Comparison of ENCODE assay signal across 1 cellular context in the genomic region with DNA sequence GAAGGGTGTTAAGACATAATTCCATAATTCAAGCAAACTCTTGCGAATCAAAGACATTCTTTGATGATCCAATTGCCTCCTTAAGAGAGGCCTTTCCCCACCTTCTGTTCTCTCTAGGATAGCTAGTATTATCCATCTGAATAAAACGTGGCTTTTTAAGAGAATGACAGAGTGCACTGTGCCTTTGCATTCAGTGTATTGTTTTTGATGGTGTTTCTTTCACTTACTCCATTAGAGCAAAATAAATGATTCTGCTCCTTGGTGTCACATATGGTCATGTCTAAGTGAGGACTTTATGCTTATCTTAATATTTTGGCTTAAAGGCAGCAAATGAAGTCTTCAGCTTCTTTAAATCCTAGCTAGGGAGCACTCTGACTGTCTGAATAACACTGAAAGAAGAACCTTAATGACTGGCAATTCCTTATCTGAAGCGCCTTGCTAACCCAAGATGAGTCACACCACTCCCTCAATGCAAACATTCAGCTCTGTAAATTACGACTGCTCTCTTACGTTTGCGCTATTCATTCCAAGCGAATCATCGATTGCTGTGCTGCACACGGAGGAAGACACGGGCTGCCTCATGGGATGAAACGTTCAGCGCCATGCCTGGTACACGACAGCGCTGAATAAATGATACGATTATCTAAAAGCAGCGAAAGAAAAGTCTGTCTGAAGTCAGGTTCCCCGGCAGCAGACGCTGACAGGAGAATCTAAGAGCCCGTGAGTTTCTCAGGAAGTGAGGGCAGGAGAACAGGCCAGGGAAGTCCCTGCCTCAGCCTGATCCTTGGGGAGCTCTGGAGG.
TF ChIP-seq lines count a peak whose summit lies in the region.

No MANE protein-coding gene starts in this region.

TF ChIP-seq in K562, 482 proteins besides CTCF, POLR2A, EP300 and RAD21 (continued from another document and continues in another):
- TF ChIP-seq, protein P1, sequence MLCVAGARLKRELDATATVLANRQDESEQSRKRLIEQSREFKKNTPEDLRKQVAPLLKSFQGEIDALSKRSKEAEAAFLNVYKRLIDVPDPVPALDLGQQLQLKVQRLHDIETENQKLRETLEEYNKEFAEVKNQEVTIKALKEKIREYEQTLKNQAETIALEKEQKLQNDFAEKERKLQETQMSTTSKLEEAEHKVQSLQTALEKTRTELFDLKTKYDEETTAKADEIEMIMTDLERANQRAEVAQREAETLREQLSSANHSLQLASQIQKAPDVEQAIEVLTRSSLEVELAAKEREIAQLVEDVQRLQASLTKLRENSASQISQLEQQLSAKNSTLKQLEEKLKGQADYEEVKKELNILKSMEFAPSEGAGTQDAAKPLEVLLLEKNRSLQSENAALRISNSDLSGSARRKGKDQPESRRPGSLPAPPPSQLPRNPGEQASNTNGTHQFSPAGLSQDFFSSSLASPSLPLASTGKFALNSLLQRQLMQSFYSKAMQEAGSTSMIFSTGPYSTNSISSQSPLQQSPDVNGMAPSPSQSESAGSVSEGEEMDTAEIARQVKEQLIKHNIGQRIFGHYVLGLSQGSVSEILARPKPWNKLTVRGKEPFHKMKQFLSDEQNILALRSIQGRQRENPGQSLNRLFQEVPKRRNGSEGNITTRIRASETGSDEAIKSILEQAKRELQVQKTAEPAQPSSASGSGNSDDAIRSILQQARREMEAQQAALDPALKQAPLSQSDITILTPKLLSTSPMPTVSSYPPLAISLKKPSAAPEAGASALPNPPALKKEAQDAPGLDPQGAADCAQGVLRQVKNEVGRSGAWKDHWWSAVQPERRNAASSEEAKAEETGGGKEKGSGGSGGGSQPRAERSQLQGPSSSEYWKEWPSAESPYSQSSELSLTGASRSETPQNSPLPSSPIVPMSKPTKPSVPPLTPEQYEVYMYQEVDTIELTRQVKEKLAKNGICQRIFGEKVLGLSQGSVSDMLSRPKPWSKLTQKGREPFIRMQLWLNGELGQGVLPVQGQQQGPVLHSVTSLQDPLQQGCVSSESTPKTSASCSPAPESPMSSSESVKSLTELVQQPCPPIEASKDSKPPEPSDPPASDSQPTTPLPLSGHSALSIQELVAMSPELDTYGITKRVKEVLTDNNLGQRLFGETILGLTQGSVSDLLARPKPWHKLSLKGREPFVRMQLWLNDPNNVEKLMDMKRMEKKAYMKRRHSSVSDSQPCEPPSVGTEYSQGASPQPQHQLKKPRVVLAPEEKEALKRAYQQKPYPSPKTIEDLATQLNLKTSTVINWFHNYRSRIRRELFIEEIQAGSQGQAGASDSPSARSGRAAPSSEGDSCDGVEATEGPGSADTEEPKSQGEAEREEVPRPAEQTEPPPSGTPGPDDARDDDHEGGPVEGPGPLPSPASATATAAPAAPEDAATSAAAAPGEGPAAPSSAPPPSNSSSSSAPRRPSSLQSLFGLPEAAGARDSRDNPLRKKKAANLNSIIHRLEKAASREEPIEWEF (CRISPR knock-in tag; IDR thresholded peaks at IDR 0.05) = no peak; the same call in 1 of the 2 replicates
- TF ChIP-seq TAF1 (IDR thresholded peaks at IDR 0.05; ENCODE audit: control insufficient read depth, extremely low read depth, insufficient read depth, low read length, severe bottlenecking) (peak; percentile 40), NELFE (IDR thresholded peaks at IDR 0.05; ENCODE audit: insufficient read depth, insufficient read length) (no peak), HDAC8 (tag; IDR thresholded peaks at IDR 0.05) (no peak), ZNF316 (IDR thresholded peaks at IDR 0.05) (peak; percentile 89), RBM22 (IDR thresholded peaks at IDR 0.05; ENCODE audit: low read depth, low read length, poor library complexity, severe bottlenecking) (no peak), PURB (CRISPR knock-in tag; IDR thresholded peaks at IDR 0.05; ENCODE audit: low read depth) (no peak), ZNF175 (CRISPR knock-in tag; IDR thresholded peaks at IDR 0.05; ENCODE audit: low read depth) (no peak), TRIM28 (IDR thresholded peaks at IDR 0.05) (no peak), ZFP36 (IDR thresholded peaks at IDR 0.05; ENCODE audit: low read depth, low read length, partially characterized antibody) (no peak), ZNF124 (CRISPR knock-in tag; IDR thresholded peaks at IDR 0.05) (no peak), TRIM24 (IDR thresholded peaks at IDR 0.05) (peak; percentile 62 to 68; a peak in 3 of 4 replicates), CEBPB (tag; IDR thresholded peaks at IDR 0.05) (no peak), CBX5 (IDR thresholded peaks at IDR 0.05; ENCODE audit: borderline replicate concordance, low read depth) (no peak), GTF2F1 (IDR thresholded peaks at IDR 0.05; ENCODE audit: low read depth, low read length) (no peak), MAZ (CRISPR knock-in tag; conservative IDR thresholded peaks at IDR 0.05 in 1 of 2, IDR thresholded peaks at IDR 0.05 in 1 of 2) (no peak; a peak in 1 of 4 replicates), CC2D1A (IDR thresholded peaks at IDR 0.05) (no peak), HDGF (IDR thresholded peaks at IDR 0.05) (no peak), HCFC1 (IDR thresholded peaks at IDR 0.05; ENCODE audit: low read depth, low read length) (no peak), CCNT2 (IDR thresholded peaks at IDR 0.05; ENCODE audit: borderline replicate concordance, extremely low read depth, insufficient read length, low read depth, low read length) (peak; percentile 62), BRD4 (IDR thresholded peaks at IDR 0.05) (no peak), ZNF584 (CRISPR knock-in tag; IDR thresholded peaks at IDR 0.05; ENCODE audit: low read depth) (no peak), ZNF444 (CRISPR knock-in tag; IDR thresholded peaks at IDR 0.05) (no peak)
- TF ChIP-seq, protein P2, sequence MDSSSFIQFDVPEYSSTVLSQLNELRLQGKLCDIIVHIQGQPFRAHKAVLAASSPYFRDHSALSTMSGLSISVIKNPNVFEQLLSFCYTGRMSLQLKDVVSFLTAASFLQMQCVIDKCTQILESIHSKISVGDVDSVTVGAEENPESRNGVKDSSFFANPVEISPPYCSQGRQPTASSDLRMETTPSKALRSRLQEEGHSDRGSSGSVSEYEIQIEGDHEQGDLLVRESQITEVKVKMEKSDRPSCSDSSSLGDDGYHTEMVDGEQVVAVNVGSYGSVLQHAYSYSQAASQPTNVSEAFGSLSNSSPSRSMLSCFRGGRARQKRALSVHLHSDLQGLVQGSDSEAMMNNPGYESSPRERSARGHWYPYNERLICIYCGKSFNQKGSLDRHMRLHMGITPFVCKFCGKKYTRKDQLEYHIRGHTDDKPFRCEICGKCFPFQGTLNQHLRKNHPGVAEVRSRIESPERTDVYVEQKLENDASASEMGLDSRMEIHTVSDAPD (CRISPR knock-in tag; IDR thresholded peaks at IDR 0.05) = no peak
- TF ChIP-seq, protein P3, sequence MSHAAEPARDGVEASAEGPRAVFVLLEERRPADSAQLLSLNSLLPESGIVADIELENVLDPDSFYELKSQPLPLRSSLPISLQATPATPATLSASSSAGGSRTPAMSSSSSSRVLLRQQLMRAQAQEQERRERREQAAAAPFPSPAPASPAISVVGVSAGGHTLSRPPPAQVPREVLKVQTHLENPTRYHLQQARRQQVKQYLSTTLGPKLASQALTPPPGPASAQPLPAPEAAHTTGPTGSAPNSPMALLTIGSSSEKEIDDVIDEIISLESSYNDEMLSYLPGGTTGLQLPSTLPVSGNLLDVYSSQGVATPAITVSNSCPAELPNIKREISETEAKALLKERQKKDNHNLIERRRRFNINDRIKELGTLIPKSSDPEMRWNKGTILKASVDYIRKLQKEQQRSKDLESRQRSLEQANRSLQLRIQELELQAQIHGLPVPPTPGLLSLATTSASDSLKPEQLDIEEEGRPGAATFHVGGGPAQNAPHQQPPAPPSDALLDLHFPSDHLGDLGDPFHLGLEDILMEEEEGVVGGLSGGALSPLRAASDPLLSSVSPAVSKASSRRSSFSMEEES (CRISPR knock-in tag; IDR thresholded peaks at IDR 0.05) = no peak
- TF ChIP-seq, protein P4, sequence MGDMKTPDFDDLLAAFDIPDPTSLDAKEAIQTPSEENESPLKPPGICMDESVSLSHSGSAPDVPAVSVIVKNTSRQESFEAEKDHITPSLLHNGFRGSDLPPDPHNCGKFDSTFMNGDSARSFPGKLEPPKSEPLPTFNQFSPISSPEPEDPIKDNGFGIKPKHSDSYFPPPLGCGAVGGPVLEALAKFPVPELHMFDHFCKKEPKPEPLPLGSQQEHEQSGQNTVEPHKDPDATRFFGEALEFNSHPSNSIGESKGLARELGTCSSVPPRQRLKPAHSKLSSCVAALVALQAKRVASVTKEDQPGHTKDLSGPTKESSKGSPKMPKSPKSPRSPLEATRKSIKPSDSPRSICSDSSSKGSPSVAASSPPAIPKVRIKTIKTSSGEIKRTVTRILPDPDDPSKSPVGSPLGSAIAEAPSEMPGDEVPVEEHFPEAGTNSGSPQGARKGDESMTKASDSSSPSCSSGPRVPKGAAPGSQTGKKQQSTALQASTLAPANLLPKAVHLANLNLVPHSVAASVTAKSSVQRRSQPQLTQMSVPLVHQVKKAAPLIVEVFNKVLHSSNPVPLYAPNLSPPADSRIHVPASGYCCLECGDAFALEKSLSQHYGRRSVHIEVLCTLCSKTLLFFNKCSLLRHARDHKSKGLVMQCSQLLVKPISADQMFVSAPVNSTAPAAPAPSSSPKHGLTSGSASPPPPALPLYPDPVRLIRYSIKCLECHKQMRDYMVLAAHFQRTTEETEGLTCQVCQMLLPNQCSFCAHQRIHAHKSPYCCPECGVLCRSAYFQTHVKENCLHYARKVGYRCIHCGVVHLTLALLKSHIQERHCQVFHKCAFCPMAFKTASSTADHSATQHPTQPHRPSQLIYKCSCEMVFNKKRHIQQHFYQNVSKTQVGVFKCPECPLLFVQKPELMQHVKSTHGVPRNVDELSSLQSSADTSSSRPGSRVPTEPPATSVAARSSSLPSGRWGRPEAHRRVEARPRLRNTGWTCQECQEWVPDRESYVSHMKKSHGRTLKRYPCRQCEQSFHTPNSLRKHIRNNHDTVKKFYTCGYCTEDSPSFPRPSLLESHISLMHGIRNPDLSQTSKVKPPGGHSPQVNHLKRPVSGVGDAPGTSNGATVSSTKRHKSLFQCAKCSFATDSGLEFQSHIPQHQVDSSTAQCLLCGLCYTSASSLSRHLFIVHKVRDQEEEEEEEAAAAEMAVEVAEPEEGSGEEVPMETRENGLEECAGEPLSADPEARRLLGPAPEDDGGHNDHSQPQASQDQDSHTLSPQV (IDR thresholded peaks at IDR 0.05) = peak; percentile 70
- TF ChIP-seq, protein P5, sequence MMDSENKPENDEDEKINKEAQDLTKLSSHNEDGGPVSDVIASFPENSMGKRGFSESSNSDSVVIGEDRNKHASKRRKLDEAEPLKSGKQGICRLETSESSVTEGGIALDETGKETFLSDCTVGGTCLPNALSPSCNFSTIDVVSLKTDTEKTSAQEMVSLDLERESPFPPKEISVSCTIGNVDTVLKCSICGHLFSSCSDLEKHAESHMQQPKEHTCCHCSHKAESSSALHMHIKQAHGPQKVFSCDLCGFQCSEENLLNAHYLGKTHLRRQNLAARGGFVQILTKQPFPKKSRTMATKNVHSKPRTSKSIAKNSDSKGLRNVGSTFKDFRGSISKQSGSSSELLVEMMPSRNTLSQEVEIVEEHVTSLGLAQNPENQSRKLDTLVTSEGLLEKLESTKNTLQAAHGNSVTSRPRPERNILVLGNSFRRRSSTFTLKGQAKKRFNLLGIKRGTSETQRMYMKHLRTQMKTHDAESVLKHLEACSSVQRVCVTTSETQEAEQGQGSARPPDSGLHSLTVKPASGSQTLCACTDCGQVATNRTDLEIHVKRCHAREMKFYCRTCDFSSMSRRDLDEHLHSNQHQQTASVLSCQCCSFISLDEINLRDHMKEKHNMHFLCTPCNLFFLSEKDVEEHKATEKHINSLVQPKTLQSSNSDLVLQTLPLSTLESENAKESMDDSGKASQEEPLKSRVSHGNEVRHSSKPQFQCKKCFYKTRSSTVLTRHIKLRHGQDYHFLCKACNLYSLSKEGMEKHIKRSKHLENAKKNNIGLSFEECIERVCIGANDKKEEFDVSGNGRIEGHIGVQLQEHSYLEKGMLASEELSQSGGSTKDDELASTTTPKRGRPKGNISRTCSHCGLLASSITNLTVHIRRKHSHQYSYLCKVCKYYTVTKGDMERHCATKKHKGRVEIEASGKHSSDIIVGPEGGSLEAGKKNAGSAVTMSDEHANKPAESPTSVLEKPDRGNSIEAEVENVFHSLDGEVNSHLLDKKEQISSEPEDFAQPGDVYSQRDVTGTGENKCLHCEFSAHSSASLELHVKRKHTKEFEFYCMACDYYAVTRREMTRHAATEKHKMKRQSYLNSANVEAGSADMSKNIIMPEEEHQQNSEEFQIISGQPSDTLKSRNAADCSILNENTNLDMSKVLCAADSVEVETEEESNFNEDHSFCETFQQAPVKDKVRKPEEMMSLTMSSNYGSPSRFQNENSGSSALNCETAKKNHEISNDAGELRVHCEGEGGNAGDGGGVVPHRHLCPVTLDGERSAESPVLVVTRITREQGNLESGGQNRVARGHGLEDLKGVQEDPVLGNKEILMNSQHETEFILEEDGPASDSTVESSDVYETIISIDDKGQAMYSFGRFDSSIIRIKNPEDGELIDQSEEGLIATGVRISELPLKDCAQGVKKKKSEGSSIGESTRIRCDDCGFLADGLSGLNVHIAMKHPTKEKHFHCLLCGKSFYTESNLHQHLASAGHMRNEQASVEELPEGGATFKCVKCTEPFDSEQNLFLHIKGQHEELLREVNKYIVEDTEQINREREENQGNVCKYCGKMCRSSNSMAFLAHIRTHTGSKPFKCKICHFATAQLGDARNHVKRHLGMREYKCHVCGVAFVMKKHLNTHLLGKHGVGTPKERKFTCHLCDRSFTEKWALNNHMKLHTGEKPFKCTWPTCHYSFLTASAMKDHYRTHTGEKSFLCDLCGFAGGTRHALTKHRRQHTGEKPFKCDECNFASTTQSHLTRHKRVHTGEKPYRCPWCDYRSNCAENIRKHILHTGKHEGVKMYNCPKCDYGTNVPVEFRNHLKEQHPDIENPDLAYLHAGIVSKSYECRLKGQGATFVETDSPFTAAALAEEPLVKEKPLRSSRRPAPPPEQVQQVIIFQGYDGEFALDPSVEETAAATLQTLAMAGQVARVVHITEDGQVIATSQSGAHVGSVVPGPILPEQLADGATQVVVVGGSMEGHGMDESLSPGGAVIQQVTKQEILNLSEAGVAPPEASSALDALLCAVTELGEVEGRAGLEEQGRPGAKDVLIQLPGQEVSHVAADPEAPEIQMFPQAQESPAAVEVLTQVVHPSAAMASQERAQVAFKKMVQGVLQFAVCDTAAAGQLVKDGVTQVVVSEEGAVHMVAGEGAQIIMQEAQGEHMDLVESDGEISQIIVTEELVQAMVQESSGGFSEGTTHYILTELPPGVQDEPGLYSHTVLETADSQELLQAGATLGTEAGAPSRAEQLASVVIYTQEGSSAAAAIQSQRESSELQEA (IDR thresholded peaks at IDR 0.05; ENCODE audit: low read depth) = no peak
- TF ChIP-seq, protein P6, sequence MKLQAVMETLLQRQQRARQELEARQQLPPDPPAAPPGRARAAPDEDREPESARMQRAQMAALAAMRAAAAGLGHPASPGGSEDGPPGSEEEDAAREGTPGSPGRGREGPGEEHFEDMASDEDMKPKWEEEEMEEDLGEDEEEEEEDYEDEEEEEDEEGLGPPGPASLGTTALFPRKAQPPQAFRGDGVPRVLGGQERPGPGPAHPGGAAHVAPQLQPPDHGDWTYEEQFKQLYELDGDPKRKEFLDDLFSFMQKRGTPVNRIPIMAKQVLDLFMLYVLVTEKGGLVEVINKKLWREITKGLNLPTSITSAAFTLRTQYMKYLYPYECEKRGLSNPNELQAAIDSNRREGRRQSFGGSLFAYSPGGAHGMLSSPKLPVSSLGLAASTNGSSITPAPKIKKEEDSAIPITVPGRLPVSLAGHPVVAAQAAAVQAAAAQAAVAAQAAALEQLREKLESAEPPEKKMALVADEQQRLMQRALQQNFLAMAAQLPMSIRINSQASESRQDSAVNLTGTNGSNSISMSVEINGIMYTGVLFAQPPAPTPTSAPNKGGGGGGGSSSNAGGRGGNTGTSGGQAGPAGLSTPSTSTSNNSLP (IDR thresholded peaks at IDR 0.05; ENCODE audit: borderline replicate concordance, low read depth, low read length) = peak; percentile 91
